ENCODE assay signal across 8 cellular contexts in genomic region chr3:123143669-123144411, GRCh38. TPM values are rescaled to one million over a fixed set of nuclear protein-coding genes. Genes with fewer than 3 reads are reported as not detected.
DNase-seq lines count a peak whose midpoint lies in the region; ATAC-seq, FAIRE-seq and TF ChIP-seq lines count a peak whose summit lies in the region.

No MANE protein-coding gene starts in this region.

- no peak overlapping the region for H2AFZ ChIP-seq in HepG2 (ENCODE audit: low read length)

- ATAC-seq in HepG2 = peak; percentile 94

- H3K36me3 ChIP-seq in HepG2 (replicated peaks in 1 of 2; ENCODE audit: control insufficient read depth in 1 of 2, insufficient read depth in 2 of 2, low read length in 2 of 2) (peaks cover 28 to 77% of the 10 kb centered on the region in 2 experiments), kidney (ENCODE audit: control insufficient read depth in 1 of 2, insufficient read depth in 2 of 2, low read length in 2 of 2) (peaks cover 18 to 31% of the 10 kb centered on the region in 2 donors)

- in situ Hi-C loops in HepG2 (cut with HindIII; ENCODE audit: extremely low pct_ligation_motif_present, low pct_unique_long_range_greater_than_20kb) = no loop called here

- no peaks in the 10 kb centered on the region for H3K27me3 ChIP-seq in HepG2 (ENCODE audit: control insufficient read depth in 1 of 2, insufficient read depth in 2 of 2, low read length in 2 of 2)

- no TSS peak for BruUV-seq in HepG2 (replicated peaks; lab: Mats Ljungman, UMichigan)

- peak overlapping the region; percentile 30 for H3K27ac ChIP-seq in HepG2 (ENCODE audit: extremely low read length, insufficient read depth, low read length)
- H3K27ac ChIP-seq in kidney (ENCODE audit: low read depth in 2 of 2, low read length in 2 of 2) = no peak overlapping the region

- peak; percentile 63 for DNase-seq in AG20443 (ENCODE audit: low spot score)
- peak; percentile 20 for DNase-seq in LHCN-M2 (ENCODE audit: low read depth)
- DNase-seq in astrocyte of the hippocampus (ENCODE audit: low read depth, low spot score) = peak; percentile 25
- peak; percentile 58 for DNase-seq in HepG2 (ENCODE audit: low spot score)
- DNase-seq in NCI-H524 (lab: John Stamatoyannopoulos, UW) = no peak
- DNase-seq in NCI-H446 treated with DMSO at 0.1 percent for 48 hours (lab: John Stamatoyannopoulos, UW) = no peak
- DNase-seq in SHP77 treated with DMSO at 0.1 percent for 48 hours (lab: John Stamatoyannopoulos, UW) = no peak
- DNase-seq in kidney = no peak

- 0 out of 4 replicates have a peak, but pooled peaks of 1 of the 2 experiments have one; percentile 48 for TF ChIP-seq EP300 in HepG2 (IDR thresholded peaks at IDR 0.05; ENCODE audit: low read depth in 2 of 2, low read length in 2 of 2)
- TF ChIP-seq EP300 in HepG2 (CRISPR knock-in tag; IDR thresholded peaks at IDR 0.05; ENCODE audit: borderline replicate concordance) = no peak

- no peak for TF ChIP-seq CTCF in HepG2 (CRISPR knock-in tag; IDR thresholded peaks at IDR 0.05)
- no peak for TF ChIP-seq CTCF in kidney (IDR thresholded peaks at IDR 0.05; ENCODE audit: borderline replicate concordance, extremely low read depth, insufficient read depth)

- H3K4me1 ChIP-seq in HepG2 (ENCODE audit: insufficient read depth, low read length) (peaks cover 26% of the 10 kb centered on the region), kidney (ENCODE audit: control insufficient read depth in 1 of 2, insufficient read depth in 1 of 2, low read depth in 1 of 2, low read length in 2 of 2) (peaks cover 0 to 4% of the 10 kb centered on the region in 2 donors)

- H3K9me3 ChIP-seq in HepG2 (ENCODE audit: low read length) = no peaks in the 10 kb centered on the region
- H3K9me3 ChIP-seq in kidney (ENCODE audit: control insufficient read depth in 1 of 2, low read length in 2 of 2) = no peaks in the 10 kb centered on the region

- POLR2A ChIA-PET in HepG2 (lab: Yijun Ruan, JAX) = interaction anchor here (1.1 kb wide), 1 partner anchor 14 kb away, joined by 3 read pairs; no protein-coding TSS in a partner anchor

- CTCF ChIA-PET in HepG2 (lab: Yijun Ruan, JAX; ENCODE audit: low intra/inter-chr PET ratio, low total read pairs) = no interaction called here

- peak; percentile 95 for FAIRE-seq in HepG2 (lab: Jason Lieb, UNC)
- no peak for FAIRE-seq in kidney (lab: Jason Lieb, UNC)

- peak overlapping the region; percentile 28; the same call in 1 of the 2 replicates for H3K4me2 ChIP-seq in HepG2 (ENCODE audit: low read depth, low read length)

- no peak overlapping the region for H3K9ac ChIP-seq in HepG2 (ENCODE audit: insufficient read depth, low read depth, low read length)
- H3K9ac ChIP-seq in kidney (ENCODE audit: low read length in 2 of 2) = no peak overlapping the region

- peaks cover 14% of the 10 kb centered on the region for H4K20me1 ChIP-seq in HepG2 (ENCODE audit: insufficient read depth, low read length)

- TF ChIP-seq RAD21 in HepG2 (CRISPR knock-in tag; IDR thresholded peaks at IDR 0.05) = no peak

- intact Hi-C loops in HepG2 (cut with micrococcal nuclease; ENCODE audit: unreplicated experiment) = loop anchor here (5.0 kb wide), 1 partner anchor 77 kb away; the partner anchor contains the start of gene PDIA5
- intact Hi-C loops in kidney (cut with DNase I) = no loop called here

- no peak for TF ChIP-seq POLR2A in HepG2 (IDR thresholded peaks at IDR 0.05; ENCODE audit: insufficient read depth in 1 of 2, low read depth in 2 of 2, low read length in 2 of 2)

- WGBS in HepG2 (ENCODE audit: low lambda C conversion rate) = 57% methylated on average over 9 of the region's 10 CpGs

- H3K79me2 ChIP-seq in HepG2 (ENCODE audit: insufficient read depth, low read length) = no peaks in the 10 kb centered on the region

- H3K4me3 ChIP-seq in HepG2 (replicated peaks in 1 of 3; ENCODE audit: insufficient read depth in 1 of 3, low read depth in 2 of 3, low read length in 3 of 3) (no peak overlapping the region), kidney (ENCODE audit: low read length in 2 of 2) (no peak overlapping the region)

TF ChIP-seq in HepG2, 621 proteins besides CTCF, POLR2A, EP300 and RAD21 (continues in another document):
- TF ChIP-seq, protein P1, sequence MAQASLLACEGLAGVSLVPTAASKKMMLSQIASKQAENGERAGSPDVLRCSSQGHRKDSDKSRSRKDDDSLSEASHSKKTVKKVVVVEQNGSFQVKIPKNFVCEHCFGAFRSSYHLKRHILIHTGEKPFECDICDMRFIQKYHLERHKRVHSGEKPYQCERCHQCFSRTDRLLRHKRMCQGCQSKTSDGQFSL (CRISPR knock-in tag; IDR thresholded peaks at IDR 0.05) = no peak
- TF ChIP-seq SALL1 (CRISPR knock-in tag; IDR thresholded peaks at IDR 0.05) (peak; percentile 72; the same call in 1 of the 2 replicates), SOX13 (IDR thresholded peaks at IDR 0.05) (no peak), SOX13 (CRISPR knock-in tag; conservative IDR thresholded peaks at IDR 0.05 in 1 of 2, IDR thresholded peaks at IDR 0.05 in 1 of 2) (peak in 1 of 2 experiments; percentile 57; a peak in 2 of 4 replicates), ZNF333 (CRISPR knock-in tag; IDR thresholded peaks at IDR 0.05; ENCODE audit: borderline replicate concordance) (no peak), ZNF468 (CRISPR knock-in tag; IDR thresholded peaks at IDR 0.05) (no peak), HOXA3 (CRISPR knock-in tag; IDR thresholded peaks at IDR 0.05) (peak; percentile 50; the same call in 1 of the 2 replicates), HDAC2 (CRISPR knock-in tag; IDR thresholded peaks at IDR 0.05) (peak; percentile 69; the same call in 1 of the 2 replicates), MTF2 (CRISPR knock-in tag; IDR thresholded peaks at IDR 0.05; ENCODE audit: borderline replicate concordance) (no peak), LCORL (IDR thresholded peaks at IDR 0.05) (no peak), LCORL (CRISPR knock-in tag; IDR thresholded peaks at IDR 0.05) (0 out of 2 replicates have a peak, but pooled peaks have one; percentile 27), ZEB1 (IDR thresholded peaks at IDR 0.05; ENCODE audit: insufficient replicate concordance, low read depth) (peak; percentile 38), SOX6 (IDR thresholded peaks at IDR 0.05) (no peak), SOX6 (CRISPR knock-in tag; IDR thresholded peaks at IDR 0.05) (peak; percentile 65), WIZ (CRISPR knock-in tag; IDR thresholded peaks at IDR 0.05) (no peak), NR2F6 (IDR thresholded peaks at IDR 0.05) (peak; percentile 71), NR2F6 (CRISPR knock-in tag; IDR thresholded peaks at IDR 0.05) (peak; percentile 92), PITX1 (CRISPR knock-in tag; IDR thresholded peaks at IDR 0.05) (no peak), RXRA (CRISPR knock-in tag; IDR thresholded peaks at IDR 0.05) (peak; percentile 90), NR2F2 (IDR thresholded peaks at IDR 0.05; ENCODE audit: borderline replicate concordance, low read depth) (peak; percentile 54; the same call in 1 of the 2 replicates), NCOA2 (CRISPR knock-in tag; IDR thresholded peaks at IDR 0.05) (peak; percentile 21; the same call in 1 of the 2 replicates)
- TF ChIP-seq, protein P2, sequence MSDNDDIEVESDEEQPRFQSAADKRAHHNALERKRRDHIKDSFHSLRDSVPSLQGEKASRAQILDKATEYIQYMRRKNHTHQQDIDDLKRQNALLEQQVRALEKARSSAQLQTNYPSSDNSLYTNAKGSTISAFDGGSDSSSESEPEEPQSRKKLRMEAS (IDR thresholded peaks at IDR 0.05) = peak; percentile 41; the same call in 1 of the 2 replicates

RNA-seq across cellular contexts. Expression of gene SEC22A, which starts 57.9 kb away (rescaled TPM):
- 42.8 and 43.2 TPM in 2 replicates for total RNA-seq in LHCN-M2 (2014; rRNA removed)
- polyA plus RNA-seq in LHCN-M2 (2012) = 15.6 TPM
- 17.3 and 20.2 TPM in 2 replicates for total RNA-seq in HepG2 (2016; rRNA removed; fragmentation: Illumina TruSeq; extraction: Trizol)
- total RNA-seq in HepG2 (2016; cell fraction: cytosol; rRNA removed; fragmentation: Illumina TruSeq; extraction: Trizol; ENCODE audit: low read depth) = 10.1 and 11.0 TPM in 2 replicates
- 16.4 and 18.4 TPM in 2 replicates for total RNA-seq in HepG2 (2016; cell fraction: insoluble cytoplasmic fraction; rRNA removed; fragmentation: Illumina TruSeq; extraction: Trizol)
- 10.4 and 13.0 TPM in 2 replicates for total RNA-seq in HepG2 (2016; cell fraction: membrane; rRNA removed; fragmentation: Illumina TruSeq; extraction: Trizol)
- total RNA-seq in HepG2 (2016; cell fraction: nucleus; rRNA removed; fragmentation: Illumina TruSeq; extraction: Trizol) = 16.5 and 18.0 TPM in 2 replicates
- 12.0 and 14.1 TPM in 2 replicates for polyA plus RNA-seq in HepG2 (2011; rRNA removed)
- 9.2 and 14.0 TPM in 2 replicates for polyA plus RNA-seq in HepG2 (2011; cell fraction: cytosol; rRNA removed)
- polyA plus RNA-seq in HepG2 (2011; cell fraction: nucleus; rRNA removed) = 5.3 and 6.1 TPM in 2 replicates
- polyA plus RNA-seq in HepG2 (2012) = 7.1 and 10.9 TPM in 2 replicates
- polyA plus RNA-seq in HepG2 (2016; cell fraction: cytosol; fragmentation: Illumina TruSeq; extraction: Trizol; ENCODE audit: low read depth) = 3.1 and 3.3 TPM in 2 replicates
- polyA plus RNA-seq in HepG2 (2016; cell fraction: insoluble cytoplasmic fraction; fragmentation: Illumina TruSeq; extraction: Trizol; ENCODE audit: low read depth) = 13.6 and 16.4 TPM in 2 replicates
- 4.6 and 4.7 TPM in 2 replicates for polyA plus RNA-seq in HepG2 (2016; cell fraction: membrane; fragmentation: Illumina TruSeq; extraction: Trizol; ENCODE audit: low read depth)
- 13.1 and 19.4 TPM in 2 replicates for polyA plus RNA-seq in HepG2 (2016; cell fraction: nucleus; fragmentation: Illumina TruSeq; extraction: Trizol; ENCODE audit: insufficient read depth, low read depth)
- 13.8 and 17.5 TPM in 2 replicates for polyA minus RNA-seq in HepG2 (2011; rRNA and poly(A)+ RNA removed; ENCODE audit: low replicate concordance)
- polyA minus RNA-seq in HepG2 (2011; cell fraction: cytosol; rRNA and poly(A)+ RNA removed) = 7.5 and 11.2 TPM in 2 replicates
- polyA minus RNA-seq in HepG2 (2011; cell fraction: nucleus; rRNA and poly(A)+ RNA removed) = 21.6 and 22.4 TPM in 2 replicates
- 14.8 TPM for total RNA-seq in kidney
- 18.6 TPM for polyA plus RNA-seq in kidney (ENCODE audit: insufficient read depth, low read depth, low replicate concordance)

Comparison
In these comparisons a context has a peak if more than half of its experiments do, and no peak if none do; other contexts are left out.
1. DNase-seq: peak in AG20443 (single experiment), LHCN-M2 (single experiment), astrocyte of the hippocampus (single experiment) and HepG2 (single experiment); none in NCI-H524 (0 of 2), NCI-H446 treated with DMSO at 0.1 percent for 48 hours (single experiment), SHP77 treated with DMSO at 0.1 percent for 48 hours (single experiment) and kidney (single experiment).